In the genomic region with DNA sequence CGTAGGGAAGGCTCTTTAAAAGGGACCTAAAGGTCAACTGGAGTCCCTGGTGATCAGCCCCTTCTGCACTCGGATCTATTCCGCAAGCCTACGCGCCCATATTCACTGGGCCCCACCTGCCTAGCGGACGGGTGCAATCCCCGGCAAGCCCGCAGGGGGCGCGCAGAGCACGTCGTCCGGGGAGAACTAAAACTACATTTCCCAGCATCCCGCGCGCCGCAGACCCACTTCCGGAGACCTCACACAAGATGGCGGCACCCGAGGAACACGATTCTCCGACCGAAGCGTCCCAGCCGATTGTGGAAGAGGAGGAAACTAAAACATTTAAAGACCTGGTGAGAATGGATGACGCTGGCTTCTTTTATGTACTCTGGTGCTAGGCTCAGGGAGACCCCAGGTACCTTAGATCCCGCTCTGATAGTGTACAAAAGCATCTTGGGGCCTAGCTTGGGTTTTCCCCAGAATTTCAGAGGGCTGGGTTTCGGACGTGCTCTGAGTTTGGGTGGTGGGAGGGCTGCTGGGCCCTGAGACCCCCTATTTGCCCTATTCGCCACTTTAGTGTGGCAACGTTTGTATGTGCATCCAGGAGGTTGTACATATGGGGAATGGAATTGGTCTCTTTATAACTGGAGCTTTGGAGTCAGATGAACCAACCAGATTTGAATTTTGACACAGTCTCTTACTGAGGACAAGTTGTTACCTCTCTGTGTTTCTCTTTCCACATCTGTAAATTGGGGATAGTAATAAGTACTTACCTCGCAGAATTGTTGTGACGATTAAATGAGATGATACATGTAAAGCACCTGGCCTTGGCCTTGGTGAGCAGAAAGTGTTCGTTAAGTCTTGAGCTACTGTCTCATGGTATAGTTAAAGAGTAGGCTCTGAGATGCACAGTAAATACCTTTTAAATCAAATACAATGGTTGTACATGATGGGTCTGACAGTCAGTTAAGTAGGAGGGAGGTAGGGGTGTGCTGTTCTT, we compare ENCODE assay signal across 8 cellular contexts. TPM values are rescaled to one million over a fixed set of nuclear protein-coding genes. Genes with fewer than 3 reads are reported as not detected.
A peak's percentile ranks its signal among the peaks of the same experiment; 100 is the strongest.
DNase-seq lines count a peak whose midpoint lies in the region; ATAC-seq, FAIRE-seq and TF ChIP-seq lines count a peak whose summit lies in the region.

A gene (plus strand): TSS at position 227 of the 982 bp plus-strand sequence. CDS start 22 bp downstream, at position 249.

- peak within 1 kb of the TSS; percentile 92 for H3K4me2 ChIP-seq in keratinocyte (ENCODE audit: control insufficient read depth, extremely low read depth, insufficient read depth, low read depth, low read length)

- peak; percentile 92 to 99 (median 93) for TF ChIP-seq CTCF in keratinocyte (optimal IDR thresholded peaks at IDR 0.05 in 1 of 3, IDR thresholded peaks at IDR 0.05 in 1 of 3, conservative IDR thresholded peaks at IDR 0.05 in 1 of 3; ENCODE audit: extremely low read depth in 1 of 3, insufficient read depth in 2 of 3, low read length in 3 of 3)

- dilution Hi-C loops in keratinocyte (cut with MboI; ENCODE audit: extremely low pct_ligation_motif_present, low sequenced_read_pairs), result no loop called here

- no peaks in the 10 kb centered on the region for H3K9me1 ChIP-seq in keratinocyte (ENCODE audit: control insufficient read depth, extremely low read depth, insufficient read depth, low read length)

- FAIRE-seq in keratinocyte (lab: Jason Lieb, UNC), result peak; percentile 41

- DNase-seq in AG08396 (ENCODE audit: low spot score) (peak; percentile 89), NCI-H345 treated with DMSO at 0.1 percent for 48 hours (lab: John Stamatoyannopoulos, UW; ENCODE audit: unreplicated experiment) (peak; percentile 89), cerebellar cortex (ENCODE audit: low spot score) (peak; percentile 92), keratinocyte (ENCODE audit: low read depth, low spot score) (no peak)
- DNase-seq in activated CD4-positive, CD25-positive, alpha-beta regulatory T cell treated with anti-CD3 and anti-CD28 coated beads, Interleukin-2, amount 50 U/mL, for 16 hours (ENCODE audit: low read depth, low spot score), result peak; percentile 95
- DNase-seq in stimulated activated CD4-positive, alpha-beta T cell treated with anti-CD3 and anti-CD28 coated beads, Interleukin-15, amount 100 ng/mL, for 1 hour (ENCODE audit: low read depth in 1 of 2, low spot score in 1 of 2), result peak; percentile 93 to 98

- H3K27ac ChIP-seq in keratinocyte (ENCODE audit: control insufficient read depth, insufficient read depth, low read length), result peak within 1 kb of the TSS; percentile 92

- H4K20me1 ChIP-seq in keratinocyte (ENCODE audit: control insufficient read depth, extremely low read depth, insufficient read depth, low read length), result no peaks in the 10 kb centered on the region

- H3K27me3 ChIP-seq in keratinocyte (ENCODE audit: control insufficient read depth, extremely low read depth, insufficient read depth, low read length), result no peaks in the 10 kb centered on the region

- H3K9me3 ChIP-seq in keratinocyte (ENCODE audit: control insufficient read depth, low read depth, low read length), result no peaks in the 10 kb centered on the region

- peaks cover 7% of the 10 kb centered on the region for H3K4me1 ChIP-seq in keratinocyte (ENCODE audit: control insufficient read depth, extremely low read depth, insufficient read depth, low read length)

- peak within 1 kb of the TSS; percentile 65 for H2AFZ ChIP-seq in keratinocyte (ENCODE audit: control insufficient read depth, low read length)

- peaks cover 3 to 12% of the 10 kb centered on the region in 2 experiments for H3K36me3 ChIP-seq in keratinocyte (ENCODE audit: control insufficient read depth in 2 of 2, extremely low read depth in 1 of 2, insufficient read depth in 2 of 2, low read length in 2 of 2)

- peak within 1 kb of the TSS; percentile 96 for H3K9ac ChIP-seq in keratinocyte (ENCODE audit: control insufficient read depth, extremely low read depth, insufficient read depth, low read length)

- peak within 1 kb of the TSS; percentile 76 to 84 (median 82) for H3K4me3 ChIP-seq in keratinocyte (ENCODE audit: control insufficient read depth in 2 of 3, extremely low read depth in 1 of 3, insufficient read depth in 2 of 3, low read depth in 1 of 3, low read length in 3 of 3)

- peaks cover 50% of the 10 kb centered on the region for H3K79me2 ChIP-seq in keratinocyte (ENCODE audit: control insufficient read depth, insufficient read depth, low read length)

- ATAC-seq in GM18873 (IDR thresholded peaks at IDR 0.05; ENCODE audit: low FRiP score, unreplicated experiment) (peak; percentile 83), HG03139 (IDR thresholded peaks at IDR 0.05; ENCODE audit: unreplicated experiment) (peak; percentile 80)

RNA-seq across cellular contexts. Expression of the gene that starts here (rescaled TPM):
- polyA plus RNA-seq in keratinocyte, result 52.9 to 92.6 TPM (median 90.2 TPM) in 3 replicates
- 28.2 TPM for polyA plus RNA-seq in keratinocyte (2011; ENCODE audit: low read depth)
- 62.7 and 107 TPM in 2 replicates for polyA plus RNA-seq in keratinocyte (2011; cell fraction: cytosol; rRNA removed)
- polyA plus RNA-seq in keratinocyte (2011; cell fraction: nucleus; rRNA removed), result 129 and 167 TPM in 2 replicates
- polyA plus RNA-seq in keratinocyte (2012; ENCODE audit: low replicate concordance), result 53.1 and 62.8 TPM in 2 replicates
- polyA minus RNA-seq in keratinocyte, result 41.9 to 55.1 TPM (median 42.5 TPM) in 3 replicates
- 34.1 TPM for polyA minus RNA-seq in keratinocyte (2011; cell fraction: cytosol; rRNA and poly(A)+ RNA removed)
- polyA minus RNA-seq in keratinocyte (2011; cell fraction: nucleus; rRNA and poly(A)+ RNA removed), result 33.2 and 61.5 TPM in 2 replicates
